Comparison of ENCODE assay signal across 15 cellular contexts in genomic region chr12:32881107-32881506, GRCh38. TPM values are rescaled to one million over a fixed set of nuclear protein-coding genes. Genes with fewer than 3 reads are reported as not detected.
DNase-seq lines count a peak whose midpoint lies in the region; ATAC-seq and TF ChIP-seq lines count a peak whose summit lies in the region.
"Had no signal": no experiment of that assay in that cellular context is flagged by ENCODE, and none has a peak within 500 bp of the region (broad histone marks: within the 10 kb centered on the region; RNA-seq: fewer than 3 reads in every experiment).

No MANE protein-coding gene starts in this region.

- H3K4me3 ChIP-seq in BE2C (ENCODE audit: low read depth, low read length) = no peak overlapping the region
- no peak overlapping the region for H3K4me3 ChIP-seq in HUES6 (ENCODE audit: low read depth, low read length)
- H3K4me3 ChIP-seq in heart right ventricle = no peak overlapping the region
- H3K4me3 ChIP-seq in mesenchymal stem cell (ENCODE audit: insufficient read depth in 1 of 2, low read depth in 1 of 2, low read length in 2 of 2) = no peak overlapping the region
- H3K4me3 ChIP-seq in GM23248 = no peak overlapping the region
- H3K4me3 ChIP-seq: SK-N-MC had no signal

- WGBS in heart right ventricle, 2 donors = 22 to 29% methylated on average over 3 of the region's 3 CpGs
- 40% methylated on average over 3 of the region's 3 CpGs for WGBS in mesenchymal stem cell
- WGBS in GM23248 (ENCODE audit: low coverage in 1 of 2, low lambda C conversion rate in 2 of 2, missing lambda C conversion rate in 2 of 2), 2 experiments = 15% methylated on average over 3 of the region's 3 CpGs

- no peaks in the 10 kb centered on the region for H3K27me3 ChIP-seq in BE2C
- no peaks in the 10 kb centered on the region for H3K27me3 ChIP-seq in HUES6 (ENCODE audit: control insufficient read depth, insufficient read depth, low read length)
- H3K27me3 ChIP-seq in heart right ventricle = no peaks in the 10 kb centered on the region
- H3K27me3 ChIP-seq in mesenchymal stem cell (ENCODE audit: control insufficient read depth in 1 of 2, insufficient read depth in 1 of 2, low read length in 2 of 2) = no peaks in the 10 kb centered on the region
- H3K27me3 ChIP-seq in GM23248 (replicated peaks; ENCODE audit: insufficient read depth) = 0 out of 2 replicates have a peak, but pooled peaks cover 4% of the 10 kb centered on the region

- H3K18ac ChIP-seq in mesenchymal stem cell (ENCODE audit: low read depth in 1 of 2, low read length in 2 of 2) = no peak overlapping the region

- H4K8ac ChIP-seq in mesenchymal stem cell (ENCODE audit: low read length) = no peak overlapping the region

- H3K79me2 ChIP-seq in GM23248 (ENCODE audit: insufficient read depth) = no peaks in the 10 kb centered on the region

- no peak overlapping the region for H3K4me2 ChIP-seq in mesenchymal stem cell (ENCODE audit: low read length, poor library complexity, severe bottlenecking)
- H3K4me2 ChIP-seq in GM23248 (ENCODE audit: unreplicated experiment) = no peak overlapping the region

- H3K9me3 ChIP-seq in BE2C = no peaks in the 10 kb centered on the region
- H3K9me3 ChIP-seq in HUES6 (ENCODE audit: control insufficient read depth, insufficient read depth, low read depth, low read length) = no peaks in the 10 kb centered on the region
- H3K9me3 ChIP-seq in heart right ventricle = no peaks in the 10 kb centered on the region
- no peaks in the 10 kb centered on the region for H3K9me3 ChIP-seq in mesenchymal stem cell (ENCODE audit: control insufficient read depth, low read length)
- no peaks in the 10 kb centered on the region for H3K9me3 ChIP-seq in GM23248 (ENCODE audit: low read depth)

- no peak overlapping the region for H3K4ac ChIP-seq in mesenchymal stem cell (ENCODE audit: low read depth in 1 of 2, low read length in 2 of 2)

- H3K4me1 ChIP-seq in BE2C (no peaks in the 10 kb centered on the region), HUES6 (ENCODE audit: control insufficient read depth, insufficient read depth, low read length) (peaks cover 21% of the 10 kb centered on the region), heart right ventricle (peaks cover 0 to 67% (median 23%) of the 10 kb centered on the region in 9 donors), mesenchymal stem cell (ENCODE audit: control insufficient read depth, insufficient read depth, low read depth, low read length) (peaks cover 1% of the 10 kb centered on the region), GM23248 (ENCODE audit: insufficient read depth) (no peaks in the 10 kb centered on the region)

- H2AFZ ChIP-seq in mesenchymal stem cell (ENCODE audit: low read depth, low read length) = no peak overlapping the region
- H2AFZ ChIP-seq in GM23248 = no peak overlapping the region

- no peak overlapping the region for H2BK12ac ChIP-seq in mesenchymal stem cell (ENCODE audit: low read length in 2 of 2)

- no peaks in the 10 kb centered on the region for H3F3A ChIP-seq in GM23248 (ENCODE audit: insufficient read depth)

- TF ChIP-seq CTCF in BE2C (IDR thresholded peaks at IDR 0.05; ENCODE audit: low read depth, low read length) = no peak
- TF ChIP-seq CTCF in heart right ventricle (IDR thresholded peaks at IDR 0.05) = no peak

- no peak overlapping the region for H4K91ac ChIP-seq in mesenchymal stem cell (ENCODE audit: low read length)

- no peak overlapping the region for H2BK15ac ChIP-seq in mesenchymal stem cell (ENCODE audit: low read depth, poor library complexity, severe bottlenecking)

- no peaks in the 10 kb centered on the region for H3K9me2 ChIP-seq in GM23248 (ENCODE audit: insufficient read depth)

- in situ Hi-C loops in GM23248 (cut with MboI) = no loop called here

- no peaks in the 10 kb centered on the region for H3K79me1 ChIP-seq in mesenchymal stem cell (replicated peaks; ENCODE audit: low read length, poor library complexity, severe bottlenecking)

- H2BK5ac ChIP-seq in mesenchymal stem cell (ENCODE audit: low read depth, low read length, poor library complexity, severe bottlenecking) = no peak overlapping the region

- no peak overlapping the region for H3K23ac ChIP-seq in mesenchymal stem cell (ENCODE audit: low read length in 2 of 2)

- H2AK5ac ChIP-seq in mesenchymal stem cell (ENCODE audit: low read length, severe bottlenecking) = no peak overlapping the region

- H3K9ac ChIP-seq in HUES6 (ENCODE audit: low read length) (no peak overlapping the region), mesenchymal stem cell (ENCODE audit: low read length) (no peak overlapping the region), GM23248 (no peak overlapping the region)

- H2BK120ac ChIP-seq in mesenchymal stem cell (ENCODE audit: low read depth, low read length) = no peak overlapping the region

- intact Hi-C loops in heart right ventricle (cut with DNase I) = no loop called here

- H3K36me3 ChIP-seq in BE2C (no peaks in the 10 kb centered on the region), HUES6 (ENCODE audit: control insufficient read depth, insufficient read depth, low read length) (peaks cover 20% of the 10 kb centered on the region), heart right ventricle (no peaks in the 10 kb centered on the region), mesenchymal stem cell (ENCODE audit: control insufficient read depth in 1 of 2, insufficient read depth in 2 of 2, low read depth in 1 of 2, low read length in 2 of 2) (peaks cover 0 to 7% of the 10 kb centered on the region in 2 experiments), GM23248 (ENCODE audit: low read depth) (no peaks in the 10 kb centered on the region)

- DNase-seq in BE2C = peak; percentile 15
- DNase-seq in heart right ventricle = peak in 1 of 2 donors; percentile 39
- DNase-seq in mesenchymal stem cell = peak; percentile 17
- no peak for DNase-seq in GM23248
- DNase-seq in NCI-H2107 (lab: John Stamatoyannopoulos, UW) = no peak
- DNase-seq: DMS79, KBM-7, NCI-H1417, NCI-H187, NCI-H446, NCI-H526 treated with DMSO at 0.1 percent for 48 hours had no signal

- no peak overlapping the region for H3K14ac ChIP-seq in mesenchymal stem cell (ENCODE audit: low read length in 2 of 2)

- H3K27ac ChIP-seq in HUES6 (ENCODE audit: low read depth, low read length) (peak overlapping the region; percentile 12; the same call in 1 of the 2 replicates), heart right ventricle (peak overlapping the region; percentile 34 to 91 (median 84)), mesenchymal stem cell (ENCODE audit: low read length, poor library complexity, severe bottlenecking) (no peak overlapping the region), GM23248 (no peak overlapping the region)
- H3K27ac ChIP-seq: SK-N-MC had no signal

- no peaks in the 10 kb centered on the region for H4K20me1 ChIP-seq in GM23248 (ENCODE audit: insufficient read depth)

- peak in 2 of 8 donors; percentile 18 to 41 for ATAC-seq in heart right ventricle
- ATAC-seq in HG03280 (IDR thresholded peaks at IDR 0.05; ENCODE audit: unreplicated experiment) = no peak
- ATAC-seq: Panc1 had no signal

RNA-seq across cellular contexts. Expression of gene PKP2, which starts 15.5 kb away (rescaled TPM):
- not detected for polyA plus RNA-seq in BE2C (2012; ENCODE audit: insufficient read depth, insufficient read length, low read depth)
- 100 to 1,000 TPM; 280 to 639 (median 425) TPM for total RNA-seq in heart right ventricle
- 100 to 1,000 TPM in 1 of 2 donors, 10 to 100 TPM in 1; 92.3 to 137 TPM for polyA plus RNA-seq in heart right ventricle
- polyA plus RNA-seq in mesenchymal stem cell (2013, experiment 1 of 2) = 3.8 TPM
- polyA plus RNA-seq in mesenchymal stem cell (2013, experiment 2 of 2) = 3.8 TPM
- total RNA-seq in GM23248 (2014; rRNA removed; shearing (Covaris generic)) = 0.13 and 0.22 TPM in 2 replicates
- polyA plus RNA-seq in GM23248 (2016; fragmentation: Nextera tagmentation; extraction: Ambion mirVana) = 0.21 and 0.62 TPM in 2 replicates

Comparison
In these comparisons a context has a peak if more than half of its experiments do, and no peak if none do; other contexts are left out.
1. DNase-seq: peak in BE2C (single experiment) and mesenchymal stem cell (single experiment); none in GM23248 (single experiment) and NCI-H2107 (single experiment).
2. H3K27ac ChIP-seq: peak in HUES6 (single experiment) and heart right ventricle (10 of 10); none in mesenchymal stem cell (single experiment) and GM23248 (single experiment).
3. RNA of gene PKP2, which starts 15.5 kb away (total RNA-seq): 280 to 639 TPM in heart right ventricle; 0.13 to 0.22 TPM in GM23248; every median in the first group is over 100 times any median in the second.